23 cellular contexts compared by ENCODE assay signal in the genomic region with DNA sequence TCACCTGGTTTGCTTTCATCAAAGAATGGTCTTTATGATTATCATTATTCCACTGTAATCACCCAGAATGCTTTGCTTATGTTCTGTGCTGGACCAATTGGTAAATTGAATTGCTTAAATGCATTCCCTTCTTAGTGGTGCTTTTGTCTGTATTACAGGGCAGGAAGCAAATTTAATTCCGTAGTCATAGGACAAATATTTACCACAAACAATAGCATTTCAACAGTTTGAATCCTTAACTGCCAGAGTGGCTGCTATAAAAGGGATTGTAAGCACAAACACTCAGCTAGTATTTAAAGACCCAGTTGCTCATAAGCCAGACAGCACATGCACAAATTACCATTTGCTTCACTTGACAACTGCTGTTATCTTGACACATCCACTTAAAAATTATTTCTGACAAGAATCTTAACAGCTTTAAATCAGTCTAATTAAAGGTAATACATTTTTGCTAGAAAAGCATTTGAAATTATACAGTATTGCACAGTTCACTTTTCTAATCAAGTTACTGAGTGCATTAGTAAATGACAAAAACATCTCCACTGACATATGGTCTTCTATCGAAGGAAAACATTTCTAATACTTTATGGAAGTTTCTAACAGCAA.
DNase-seq lines count a peak whose midpoint lies in the region; ATAC-seq, FAIRE-seq and TF ChIP-seq lines count a peak whose summit lies in the region.
"Had no signal": no experiment of that assay in that cellular context is flagged by ENCODE, and none has a peak within 500 bp of the region (broad histone marks: within the 10 kb centered on the region; RNA-seq: fewer than 3 reads in every experiment).

No MANE protein-coding gene starts in this region.

- H3K27ac ChIP-seq in astrocyte (ENCODE audit: low read depth, low read length) (no peak overlapping the region), dorsolateral prefrontal cortex (no peak overlapping the region), gastroesophageal sphincter (peak overlapping the region in 2 of 4 donors; percentile 9 to 51)

- no peak overlapping the region for H3K4me2 ChIP-seq in astrocyte (ENCODE audit: low read length)
- H3K4me2 ChIP-seq: smooth muscle cell had no signal

- H3K9me3 ChIP-seq in astrocyte (ENCODE audit: insufficient read depth, low read depth, low read length) (no peaks in the 10 kb centered on the region), gastroesophageal sphincter (no peaks in the 10 kb centered on the region)

- no peaks in the 10 kb centered on the region for H3K9me3 Mint-ChIP-seq in astrocyte (ENCODE audit: unreplicated experiment)
- H3K9me3 Mint-ChIP-seq: nephron had no signal

- no peak for TF ChIP-seq EP300 in gastroesophageal sphincter (IDR thresholded peaks at IDR 0.05)

- H3K4me1 ChIP-seq in astrocyte (ENCODE audit: insufficient read depth, low read length): peaks cover 4% of the 10 kb centered on the region
- H3K4me1 ChIP-seq in gastroesophageal sphincter: no peaks in the 10 kb centered on the region

- FAIRE-seq in astrocyte (lab: Jason Lieb, UNC): peak; percentile 41
- FAIRE-seq: D721Med, GM12878 had no signal

- no peak for TF ChIP-seq POLR2A in gastroesophageal sphincter (IDR thresholded peaks at IDR 0.05)

- WGBS in gastroesophageal sphincter (ENCODE audit: low coverage in 1 of 2), 2 donors: 24 to 67% methylated on average over 2 of the region's 2 CpGs

- H3K27me3 Mint-ChIP-seq in astrocyte (ENCODE audit: low read depth, unreplicated experiment): peaks cover 4% of the 10 kb centered on the region
- H3K27me3 Mint-ChIP-seq: B cell, T-helper 17 cell had no signal

- intact Hi-C loops in dorsolateral prefrontal cortex (cut with DNase I): no loop called here

- no peak overlapping the region for H3K4me3 Mint-ChIP-seq in astrocyte (ENCODE audit: unreplicated experiment)
- H3K4me3 Mint-ChIP-seq: B cell, nephron, T-helper 17 cell had no signal

- no peaks in the 10 kb centered on the region for H3K36me3 Mint-ChIP-seq in astrocyte (ENCODE audit: low read depth, unreplicated experiment)

- H4K20me1 ChIP-seq in astrocyte (ENCODE audit: insufficient read depth, low read length): no peaks in the 10 kb centered on the region

- H3K4me1 Mint-ChIP-seq in astrocyte (ENCODE audit: low read depth, unreplicated experiment): peaks cover 2% of the 10 kb centered on the region
- H3K4me1 Mint-ChIP-seq: B cell, T-helper 17 cell had no signal

- H2AFZ ChIP-seq in astrocyte (ENCODE audit: low read depth, low read length): no peak overlapping the region

- TF ChIP-seq CTCF in AG09309 (IDR thresholded peaks at IDR 0.05; ENCODE audit: control insufficient read depth, insufficient read depth, low read depth, low read length, missing control alignments): no peak
- TF ChIP-seq CTCF in astrocyte (IDR thresholded peaks at IDR 0.05; ENCODE audit: insufficient read depth, low read depth, low read length): no peak
- TF ChIP-seq CTCF in dorsolateral prefrontal cortex (IDR thresholded peaks at IDR 0.05 in 54 of 56, conservative IDR thresholded peaks at IDR 0.05 in 2 of 56; ENCODE audit: low read depth in 1 of 56, partially characterized antibody in 56 of 56): no peak
- TF ChIP-seq CTCF in gastroesophageal sphincter (IDR thresholded peaks at IDR 0.05): no peak

- H3K27me3 ChIP-seq in astrocyte (ENCODE audit: insufficient read depth, low read length) (no peaks in the 10 kb centered on the region), dorsolateral prefrontal cortex (no peaks in the 10 kb centered on the region), gastroesophageal sphincter (no peaks in the 10 kb centered on the region)

- no peak overlapping the region for H3K9ac ChIP-seq in astrocyte (ENCODE audit: low read length)

- no peak overlapping the region for H3K27ac Mint-ChIP-seq in astrocyte (ENCODE audit: unreplicated experiment)
- H3K27ac Mint-ChIP-seq: B cell, progenitor cell of endocrine pancreas, T-helper 17 cell had no signal

- DNase-seq in AG09309 (ENCODE audit: low read depth): peak; percentile 10
- DNase-seq in HCEC 1CT: peak; percentile 68
- peak; percentile 25 for DNase-seq in astrocyte (ENCODE audit: low read depth)
- peak; percentile 61 for DNase-seq in foreskin melanocyte
- no peak for DNase-seq in dorsolateral prefrontal cortex
- DNase-seq in SHP77 (lab: John Stamatoyannopoulos, UW): no peak
- DNase-seq in amniotic stem cell (lab: John Stamatoyannopoulos, UW): no peak
- DNase-seq: activated CD4-positive, alpha-beta T cell treated with anti-CD3 and anti-CD28 coated beads, Interleukin-2, amount 50 U/mL, for 48 hours; activated naive CD4-positive, alpha-beta T cell treated with anti-CD3 and anti-CD28 coated beads, Interleukin-2, amount 50 U/mL, for 16 hours; erythroblast; GDM1; islet precursor cell; Kasumi-1; Right ventricle myocardium superior; stimulated activated CD4-positive, alpha-beta T cell treated with anti-CD3 and anti-CD28 coated beads, Interleukin-4, amount 100 ng/mL, for 4 hours; T-helper 17 cell had no signal

- H3K36me3 ChIP-seq in astrocyte (ENCODE audit: insufficient read depth, low read length) (no peaks in the 10 kb centered on the region), gastroesophageal sphincter (no peaks in the 10 kb centered on the region)

- ATAC-seq in gastroesophageal sphincter: no peak
- ATAC-seq: GM12878, T-helper 17 cell had no signal

- H3K4me3 ChIP-seq in AG09309 (ENCODE audit: control insufficient read depth, low read depth, low read length) (no peak overlapping the region), astrocyte (ENCODE audit: insufficient read depth, low read depth, low read length) (no peak overlapping the region), dorsolateral prefrontal cortex (no peak overlapping the region), gastroesophageal sphincter (no peak overlapping the region)
- H3K4me3 ChIP-seq: GM12878, smooth muscle cell had no signal

- H3K79me2 ChIP-seq in astrocyte (ENCODE audit: insufficient read depth, low read length): no peaks in the 10 kb centered on the region

Comparison
In these comparisons a context has a peak if more than half of its experiments do, and no peak if none do; other contexts are left out.
1. DNase-seq: peak in AG09309 (single experiment), HCEC 1CT (single experiment), astrocyte (single experiment) and foreskin melanocyte (single experiment); none in dorsolateral prefrontal cortex (0 of 10), SHP77 (0 of 2) and amniotic stem cell (single experiment).